ENCODE assay signal across 13 cellular contexts in the genomic region with DNA sequence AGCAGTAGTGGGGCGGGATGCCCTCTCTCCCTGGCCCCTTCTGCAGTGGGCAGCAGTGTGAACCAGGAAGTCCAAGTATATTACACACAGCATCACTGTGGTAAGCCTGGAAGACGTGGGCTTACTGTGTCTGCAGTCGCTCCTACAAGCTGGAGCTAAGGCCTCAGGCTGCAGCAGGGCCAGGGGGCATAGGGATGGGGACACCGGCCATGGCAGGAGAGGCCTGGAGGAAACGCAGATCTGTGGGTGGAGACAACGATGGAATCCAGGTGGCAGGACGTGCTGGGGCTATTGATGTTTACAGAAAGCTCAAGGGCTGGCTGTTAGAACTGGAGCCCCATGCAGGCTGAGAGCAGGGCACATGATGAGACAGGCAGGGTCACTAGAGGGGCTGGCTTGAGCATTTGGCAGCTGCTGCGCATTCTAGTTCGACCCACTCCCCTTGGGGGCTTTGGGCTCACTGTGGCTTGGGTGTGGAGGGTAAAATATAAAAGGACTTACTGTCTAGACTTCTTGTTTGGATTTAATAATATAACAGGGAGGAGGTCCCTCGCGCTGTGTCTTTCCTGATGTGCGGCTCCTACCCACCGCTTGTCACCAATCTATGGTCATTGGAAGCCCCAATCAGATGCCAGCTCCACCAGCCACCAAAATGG.
"Had no signal": no experiment of that assay in that cellular context is flagged by ENCODE, and none has a peak within 500 bp of the region (broad histone marks: within the 10 kb centered on the region; RNA-seq: fewer than 3 reads in every experiment).

No MANE protein-coding gene starts in this region.

- H3K27ac ChIP-seq: body of pancreas, upper lobe of left lung had no signal

- H3K9me3 ChIP-seq: body of pancreas, upper lobe of left lung had no signal

- H3K4me3 ChIP-seq: body of pancreas, upper lobe of left lung had no signal

- DNase-seq: activated B cell treated with CpG ODN at 0.5 μM for 24 hours; activated CD4-positive, alpha-beta memory T cell treated with anti-CD3 and anti-CD28 coated beads, Interleukin-2, amount 10 ng/mL, durations not matched to agents 7 days and 5 days; activated CD4-positive, alpha-beta T cell treated with anti-CD3 and anti-CD28 coated beads for 4 hours; activated naive CD4-positive, alpha-beta T cell treated with Interleukin-2 at 50 U/mL for 16 hours; activated T-cell treated with anti-CD3 and anti-CD28 coated beads, Interleukin-2, amount 50 U/mL, for 24 hours; body of pancreas; central memory CD4-positive, alpha-beta T cell; foreskin melanocyte; kidney; nephron progenitor cell; occipital lobe; stimulated activated naive CD8-positive, alpha-beta T cell treated with anti-CD3 and anti-CD28 coated beads, Interleukin-15, Interleukin-2, amounts not matched to agents 100 U/mL and 50 U/mL, for 24 hours; upper lobe of left lung had no signal

- H3K36me3 ChIP-seq: upper lobe of left lung had no signal

- H3K27me3 ChIP-seq: body of pancreas, upper lobe of left lung had no signal

- H3K4me1 ChIP-seq: body of pancreas, upper lobe of left lung had no signal
